In genomic region chr11:105153392-105153791, GRCh38 we compare ENCODE assay signal across 1 cellular context.
TF ChIP-seq lines count a peak whose summit lies in the region.

No MANE protein-coding gene starts in this region.

TF ChIP-seq in GM23338, 12 proteins besides CTCF, POLR2A, EP300 and RAD21:
- TF ChIP-seq ZNF462 (CRISPR knock-in tag; IDR thresholded peaks at IDR 0.05), result no peak
- TF ChIP-seq JUNB (IDR thresholded peaks at IDR 0.05; ENCODE audit: unreplicated experiment), result no peak
- TF ChIP-seq EZH2phosphoT487 (IDR thresholded peaks at IDR 0.05; ENCODE audit: unreplicated experiment), result no peak
- no peak for TF ChIP-seq CREB1 (CRISPR knock-in tag; IDR thresholded peaks at IDR 0.05; ENCODE audit: low read depth)
- no peak for TF ChIP-seq EZH2 (IDR thresholded peaks at IDR 0.05; ENCODE audit: low read depth, unreplicated experiment)
- TF ChIP-seq ZNF331 (CRISPR knock-in tag; IDR thresholded peaks at IDR 0.05; ENCODE audit: low read depth), result no peak
- no peak for TF ChIP-seq NANOG (IDR thresholded peaks at IDR 0.05; ENCODE audit: borderline replicate concordance)
- no peak for TF ChIP-seq ETS1 (IDR thresholded peaks at IDR 0.05)
- TF ChIP-seq REST (IDR thresholded peaks at IDR 0.05; ENCODE audit: unreplicated experiment), result no peak
- TF ChIP-seq STAT1 (IDR thresholded peaks at IDR 0.05; ENCODE audit: unreplicated experiment), result no peak
- no peak for TF ChIP-seq ZNF114 (CRISPR knock-in tag; IDR thresholded peaks at IDR 0.05)
- no peak for TF ChIP-seq POLR2AphosphoS5 (IDR thresholded peaks at IDR 0.05; ENCODE audit: low read depth)
